8 cellular contexts compared by ENCODE assay signal in genomic region chr3:79517766-79518413, GRCh38.
DNase-seq lines count a peak whose midpoint lies in the region; ATAC-seq and TF ChIP-seq lines count a peak whose summit lies in the region.

No MANE protein-coding gene starts in this region.

- in situ Hi-C loops in astrocyte of the spinal cord (cut with HindIII; ENCODE audit: low sequenced_read_pairs) = no loop called here

- H3K4me3 Mint-ChIP-seq in mesothelial cell of epicardium = no peak overlapping the region

- no peak overlapping the region for H3K27ac ChIP-seq in ascending aorta

- H3K4me3 ChIP-seq in astrocyte of the spinal cord (ENCODE audit: low read depth, low read length) (no peak overlapping the region), ascending aorta (no peak overlapping the region)

- H3K36me3 ChIP-seq in ascending aorta = no peaks in the 10 kb centered on the region

- peak; percentile 83 for TF ChIP-seq CTCF in astrocyte of the spinal cord (IDR thresholded peaks at IDR 0.05; ENCODE audit: low read depth, low read length)
- peak; percentile 26 for TF ChIP-seq CTCF in mesothelial cell of epicardium (IDR thresholded peaks at IDR 0.05; ENCODE audit: unreplicated experiment)
- no peak for TF ChIP-seq CTCF in ascending aorta (IDR thresholded peaks at IDR 0.05)

- peaks cover 25% of the 10 kb centered on the region for H3K4me1 Mint-ChIP-seq in mesothelial cell of epicardium

- intact Hi-C loops in ascending aorta (cut with DNase I) = no loop called here

- peak; percentile 27 for DNase-seq in EH (ENCODE audit: low read depth)
- DNase-seq in LHCN-M2 (ENCODE audit: low read depth) = peak; percentile 20
- peak; percentile 48 for DNase-seq in astrocyte of the spinal cord (ENCODE audit: low read depth, low spot score)
- no peak for DNase-seq in mesothelial cell of epicardium (ENCODE audit: low spot score in 2 of 2, unreplicated experiment in 2 of 2)
- DNase-seq in ureter (ENCODE audit: low spot score) = no peak
- DNase-seq in ascending aorta (ENCODE audit: low spot score in 2 of 2) = no peak
- no peak for DNase-seq in CD1c-positive myeloid dendritic cell (ENCODE audit: extremely low spot score)

- H3K27me3 ChIP-seq in ascending aorta = no peaks in the 10 kb centered on the region

- peaks cover 2% of the 10 kb centered on the region for H3K27me3 Mint-ChIP-seq in mesothelial cell of epicardium (ENCODE audit: low read depth)

- peaks cover 0 to 2% of the 10 kb centered on the region in 2 donors for H3K4me1 ChIP-seq in ascending aorta

- no peaks in the 10 kb centered on the region for H3K9me3 Mint-ChIP-seq in mesothelial cell of epicardium

- no peak for ATAC-seq in GM18520 (IDR thresholded peaks at IDR 0.05; ENCODE audit: unreplicated experiment)

- no peaks in the 10 kb centered on the region for H3K36me3 Mint-ChIP-seq in mesothelial cell of epicardium

- H3K27ac Mint-ChIP-seq in mesothelial cell of epicardium = no peak overlapping the region

- no peaks in the 10 kb centered on the region for H3K9me3 ChIP-seq in ascending aorta

Comparison
In these comparisons a context has a peak if more than half of its experiments do, and no peak if none do; other contexts are left out.
1. DNase-seq: peak in EH (single experiment), LHCN-M2 (single experiment) and astrocyte of the spinal cord (single experiment); none in mesothelial cell of epicardium (0 of 2), ureter (single experiment), ascending aorta (0 of 2) and CD1c-positive myeloid dendritic cell (single experiment).
2. CTCF ChIP-seq: peak in astrocyte of the spinal cord (single experiment) and mesothelial cell of epicardium (single experiment); none in ascending aorta (0 of 3).